8 cellular contexts compared by ENCODE assay signal in the genomic region with DNA sequence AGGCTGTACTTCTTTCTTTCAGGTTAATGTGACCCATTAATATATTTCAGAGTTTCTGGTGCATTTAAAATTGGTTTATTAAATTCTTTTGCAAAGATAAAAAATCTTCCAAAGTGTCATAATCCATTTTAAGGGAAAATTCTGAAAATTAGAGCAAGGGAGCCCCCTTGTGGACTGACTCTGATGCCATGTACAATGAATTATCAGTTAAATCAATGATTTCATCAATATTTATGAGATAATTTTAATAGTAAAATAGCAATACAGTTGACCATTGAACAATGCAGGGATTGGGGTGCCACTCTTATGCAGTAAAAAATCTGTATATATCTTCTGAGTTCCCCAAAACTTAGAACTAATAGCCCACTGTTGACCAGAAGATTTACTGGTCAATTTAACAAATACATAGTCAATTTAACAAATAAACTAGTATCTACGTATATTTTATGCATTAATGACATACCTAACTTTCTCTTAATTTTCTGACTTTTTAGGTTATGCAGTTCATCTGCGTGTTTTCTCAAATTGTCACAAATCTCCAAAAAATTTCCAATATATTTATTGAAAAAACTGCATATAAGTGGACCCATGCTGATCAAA.
DNase-seq lines count a peak whose midpoint lies in the region; ATAC-seq, FAIRE-seq and TF ChIP-seq lines count a peak whose summit lies in the region.

No MANE protein-coding gene starts in this region.

- TF ChIP-seq CTCF in WI38 (IDR thresholded peaks at IDR 0.05; ENCODE audit: low read depth, low read length), result 0 out of 2 replicates have a peak, but pooled peaks have one; percentile 21

- DNase-seq in AG08395 (ENCODE audit: low spot score), result peak; percentile 3
- DNase-seq in GM19239 (ENCODE audit: insufficient read length, low spot score), result no peak
- no peak for DNase-seq in left lobe of liver (ENCODE audit: low spot score)
- DNase-seq in GM12891 (ENCODE audit: insufficient read length, low spot score), result no peak
- DNase-seq in activated CD8-positive, alpha-beta memory T cell treated with anti-CD3 and anti-CD28 coated beads for 24 hours, result no peak
- DNase-seq in activated naive CD4-positive, alpha-beta T cell treated with anti-CD3 and anti-CD28 coated beads, Interleukin-2, amount 10 ng/mL, durations not matched to agents 7 days and 5 days, result no peak

- CTCF ChIA-PET in activated naive CD4-positive, alpha-beta T cell treated with anti-CD3 and anti-CD28 coated beads, Interleukin-2, amount 10 ng/mL, durations not matched to agents 7 days and 5 days (lab: Charles Lee), result no interaction called here

- no peak for TF ChIP-seq POLR2A in GM12891 (IDR thresholded peaks at IDR 0.05; ENCODE audit: low read depth, low read length)

- no peak overlapping the region for H3K27ac Mint-ChIP-seq in activated naive CD4-positive, alpha-beta T cell treated with anti-CD3 and anti-CD28 coated beads, Interleukin-2, amount 10 ng/mL, durations not matched to agents 7 days and 5 days

- H3K27me3 Mint-ChIP-seq in activated naive CD4-positive, alpha-beta T cell treated with anti-CD3 and anti-CD28 coated beads, Interleukin-2, amount 10 ng/mL, durations not matched to agents 7 days and 5 days, result no peaks in the 10 kb centered on the region

- H3K4me3 Mint-ChIP-seq in activated naive CD4-positive, alpha-beta T cell treated with anti-CD3 and anti-CD28 coated beads, Interleukin-2, amount 10 ng/mL, durations not matched to agents 7 days and 5 days, result no peak overlapping the region

- FAIRE-seq in GM19239 (lab: Jason Lieb, UNC) (peak; percentile 64), GM12891 (lab: Jason Lieb, UNC) (no peak)

- no peaks in the 10 kb centered on the region for H3K9me3 Mint-ChIP-seq in activated naive CD4-positive, alpha-beta T cell treated with anti-CD3 and anti-CD28 coated beads, Interleukin-2, amount 10 ng/mL, durations not matched to agents 7 days and 5 days

- H3K4me1 Mint-ChIP-seq in activated naive CD4-positive, alpha-beta T cell treated with anti-CD3 and anti-CD28 coated beads, Interleukin-2, amount 10 ng/mL, durations not matched to agents 7 days and 5 days, result no peaks in the 10 kb centered on the region

- H3K4me3 ChIP-seq in WI38 (ENCODE audit: low read depth, low read length), result no peak overlapping the region

- no peaks in the 10 kb centered on the region for H3K36me3 Mint-ChIP-seq in activated naive CD4-positive, alpha-beta T cell treated with anti-CD3 and anti-CD28 coated beads, Interleukin-2, amount 10 ng/mL, durations not matched to agents 7 days and 5 days

- ATAC-seq in left lobe of liver (peak; percentile 47), GM21737 (IDR thresholded peaks at IDR 0.05; ENCODE audit: unreplicated experiment) (no peak)

TF ChIP-seq in GM12891, 5 proteins besides CTCF, POLR2A, EP300 and RAD21:
- TF ChIP-seq TAF1 (IDR thresholded peaks at IDR 0.05; ENCODE audit: low read depth, low read length) (no peak), POLR2AphosphoS5 (IDR thresholded peaks at IDR 0.05; ENCODE audit: low read depth, low read length) (no peak), POU2F2 (IDR thresholded peaks at IDR 0.05; ENCODE audit: low read depth, low read length) (no peak), PAX5 (IDR thresholded peaks at IDR 0.05; ENCODE audit: insufficient read depth, low read length, severe bottlenecking) (no peak), SPI1 (IDR thresholded peaks at IDR 0.05; ENCODE audit: low read depth, low read length) (no peak)
